Comparison of ENCODE assay signal across 20 cellular contexts in the genomic region with DNA sequence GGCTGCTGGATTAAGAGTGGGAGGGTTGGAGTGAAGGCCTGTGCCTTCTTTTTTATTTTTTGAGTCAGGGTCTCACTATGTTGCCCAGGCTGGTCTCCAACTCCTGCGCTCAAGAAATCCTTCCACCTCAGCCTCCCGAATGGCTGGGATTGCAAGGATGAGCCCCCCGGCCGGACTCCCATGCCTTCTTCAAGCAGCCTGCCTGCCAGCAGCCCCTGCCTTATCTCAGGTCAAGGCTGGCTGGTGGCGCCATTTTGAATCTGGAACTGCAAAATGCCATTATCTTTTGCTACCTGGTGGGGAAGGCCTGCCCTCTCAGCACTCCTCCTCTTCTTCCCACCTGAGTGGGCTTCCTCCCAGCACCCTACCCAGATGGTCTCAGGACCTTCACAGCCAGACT. TPM values are rescaled to one million over a fixed set of nuclear protein-coding genes. Genes with fewer than 3 reads are reported as not detected.
DNase-seq lines count a peak whose midpoint lies in the region; ATAC-seq, FAIRE-seq and TF ChIP-seq lines count a peak whose summit lies in the region.
"Had no signal": no experiment of that assay in that cellular context is flagged by ENCODE, and none has a peak within 500 bp of the region (broad histone marks: within the 10 kb centered on the region; RNA-seq: fewer than 3 reads in every experiment).

No MANE protein-coding gene starts in this region.

- H3K79me2 ChIP-seq in SK-N-SH (ENCODE audit: insufficient read depth) (no peaks in the 10 kb centered on the region), GM12878 (ENCODE audit: control insufficient read depth, insufficient read depth, low read length) (no peaks in the 10 kb centered on the region), keratinocyte (ENCODE audit: control insufficient read depth, insufficient read depth, low read length) (no peaks in the 10 kb centered on the region)

- DNase-seq in SK-N-SH = no peak
- no peak for DNase-seq in GM12878 (ENCODE audit: low read depth, low spot score)
- no peak for DNase-seq in keratinocyte (ENCODE audit: low read depth, low spot score)
- DNase-seq in transverse colon = no peak
- no peak for DNase-seq in ecto neural progenitor cell (ENCODE audit: low spot score)
- DNase-seq in GM10266 (ENCODE audit: extremely low spot score) = no peak
- DNase-seq: DMS53, GM23248, NCI-H1105 treated with DMSO at 0.1 percent for 48 hours, NCI-H187 treated with DMSO at 0.1 percent for 48 hours, NCI-H2171, NCI-H446 treated with DMSO at 0.1 percent for 48 hours, NCI-H748 treated with DMSO at 0.1 percent for 48 hours, SHP77 had no signal

- no peak overlapping the region for H3K4me2 ChIP-seq in SK-N-SH
- H3K4me2 ChIP-seq in GM12878 (ENCODE audit: control insufficient read depth, insufficient read depth) = no peak overlapping the region
- peak overlapping the region; percentile 71 for H3K4me2 ChIP-seq in keratinocyte (ENCODE audit: control insufficient read depth, extremely low read depth, insufficient read depth, low read depth, low read length)
- H3K4me2 ChIP-seq: BLaER1 treated with 17β-estradiol and CSF1 and Interleukin-3, amounts not matched to agents 10 nM and 100 nM had no signal

- H3K4me1 ChIP-seq in SK-N-SH (ENCODE audit: control insufficient read depth in 1 of 2, insufficient read depth in 2 of 2, low read depth in 1 of 2, low read length in 1 of 2) (peaks cover 0 to 9% of the 10 kb centered on the region in 2 experiments; a peak in 2 of 4 replicates), GM12878 (ENCODE audit: control insufficient read depth, insufficient read depth, low read length) (peaks cover 8% of the 10 kb centered on the region), keratinocyte (ENCODE audit: control insufficient read depth, extremely low read depth, insufficient read depth, low read length) (peaks cover 49% of the 10 kb centered on the region), transverse colon (peaks cover 11 to 46% (median 20%) of the 10 kb centered on the region in 4 donors)

- in situ Hi-C loops in GM12878 (cut with MboI) = no loop called here
- in situ Hi-C loops in transverse colon (cut with MboI; ENCODE audit: low pct_ligation_motif_present in 1 of 4, low pct_unique_long_range_greater_than_20kb in 1 of 4, low sequenced_read_pairs in 3 of 4) = no loop called here

- intact Hi-C loops in GM12878 (cut with micrococcal nuclease; ENCODE audit: unreplicated experiment) = loop anchor here (10.0 kb wide), 1 partner anchor 304 kb away; the partner anchor contains the start of genes HTD2 and RPP14
- intact Hi-C loops in transverse colon (cut with DNase I; ENCODE audit: low total_unique reads) = no loop called here

- no peak for FAIRE-seq in GM12878 (lab: Jason Lieb, UNC)
- no peak for FAIRE-seq in keratinocyte (lab: Jason Lieb, UNC)
- FAIRE-seq: GM12891 had no signal

- TF ChIP-seq POLR2A in GM12878 (IDR thresholded peaks at IDR 0.05; ENCODE audit: low read depth, low read length) (no peak), transverse colon (IDR thresholded peaks at IDR 0.05) (no peak)

- TF ChIP-seq RAD21 in SK-N-SH (IDR thresholded peaks at IDR 0.05; ENCODE audit: low read length) = no peak
- TF ChIP-seq RAD21 in GM12878 (IDR thresholded peaks at IDR 0.05; ENCODE audit: insufficient read depth, low read depth, low read length) = no peak

- CTCF ChIA-PET in SK-N-SH (lab: Yijun Ruan, JAX) (interaction anchor here (1.0 to 2.3 kb wide), 4 partner anchors 10 to 177 kb away, joined by 3 to 8 read pairs (median 5); no protein-coding TSS in a partner anchor), GM12878 (lab: Yijun Ruan, JAX) (interaction anchor here (0.6 kb wide), 1 partner anchor 147 kb away, joined by 3 read pairs; no protein-coding TSS in a partner anchor)

- no peak overlapping the region for H3K27ac ChIP-seq in SK-N-SH (ENCODE audit: low read depth in 2 of 2, low read length in 1 of 2)
- no peak overlapping the region for H3K27ac ChIP-seq in GM12878 (ENCODE audit: control insufficient read depth, insufficient read depth)
- peak overlapping the region; percentile 78 for H3K27ac ChIP-seq in keratinocyte (ENCODE audit: control insufficient read depth, insufficient read depth, low read length)
- H3K27ac ChIP-seq in transverse colon = peak overlapping the region; percentile 51 to 86 (median 78)
- H3K27ac ChIP-seq: 22Rv1; BLaER1 treated with 17β-estradiol and CSF1 and Interleukin-3, amounts not matched to agents 10 nM and 100 nM; GM23248 had no signal

- WGBS in SK-N-SH (ENCODE audit: low lambda C conversion rate) = 97% methylated on average over 4 of the region's 5 CpGs
- WGBS in GM12878 (ENCODE audit: insufficient coverage, insufficient replicate concordance, low lambda C conversion rate, missing lambda C conversion rate) = 93% methylated on average over 5 of the region's 5 CpGs
- WGBS in transverse colon (ENCODE audit: low coverage in 1 of 2), 2 donors = 96% methylated on average over 4 to 5 of the region's 5 CpGs

- H3K4me3 ChIP-seq in SK-N-SH (ENCODE audit: low read depth in 2 of 2, low read length in 1 of 2) = no peak overlapping the region
- no peak overlapping the region for H3K4me3 ChIP-seq in GM12878
- peak overlapping the region in 1 of 3 experiments; percentile 22 for H3K4me3 ChIP-seq in keratinocyte (ENCODE audit: control insufficient read depth in 2 of 3, extremely low read depth in 1 of 3, insufficient read depth in 2 of 3, low read depth in 1 of 3, low read length in 3 of 3)
- no peak overlapping the region for H3K4me3 ChIP-seq in transverse colon
- H3K4me3 ChIP-seq: BLaER1 treated with 17β-estradiol and CSF1 and Interleukin-3, amounts not matched to agents 10 nM and 100 nM; GM23248 had no signal

- H3K9me1 ChIP-seq in keratinocyte (ENCODE audit: control insufficient read depth, extremely low read depth, insufficient read depth, low read length) = no peaks in the 10 kb centered on the region

- H3K9me2 ChIP-seq in SK-N-SH = no peaks in the 10 kb centered on the region

- ATAC-seq in SK-N-SH treated with all-trans-retinoic acid at 6 μM for 48 hours = no peak
- no peak for ATAC-seq in GM12878
- no peak for ATAC-seq in HG03457 (IDR thresholded peaks at IDR 0.05; ENCODE audit: unreplicated experiment)
- ATAC-seq: Panc1 had no signal

- POLR2A ChIA-PET in SK-N-SH (lab: Yijun Ruan, JAX) (no interaction called here), GM12878 (lab: Charles Lee) (no interaction called here)

- no TSS peak for BruUV-seq in GM12878 (replicated peaks; lab: Mats Ljungman, UMichigan)

- H3K9me3 ChIP-seq in SK-N-SH (no peaks in the 10 kb centered on the region), GM12878 (replicated peaks; ENCODE audit: control insufficient read depth, insufficient read depth, low read length) (no peaks in the 10 kb centered on the region), keratinocyte (ENCODE audit: control insufficient read depth, low read depth, low read length) (no peaks in the 10 kb centered on the region), transverse colon (no peaks in the 10 kb centered on the region)
- H3K9me3 ChIP-seq: BLaER1 treated with 17β-estradiol and CSF1 and Interleukin-3, amounts not matched to agents 10 nM and 100 nM had no signal

- H2AFZ ChIP-seq in SK-N-SH (ENCODE audit: low read depth) = peak overlapping the region; percentile 46; the same call in 1 of the 2 replicates
- H2AFZ ChIP-seq in GM12878 (ENCODE audit: control insufficient read depth, low read depth, low read length) = no peak overlapping the region
- peak overlapping the region; percentile 51 for H2AFZ ChIP-seq in keratinocyte (ENCODE audit: control insufficient read depth, low read length)
- H2AFZ ChIP-seq: GM23248 had no signal

- RAD21 ChIA-PET in GM12878 (lab: Charles Lee; ENCODE audit: unreplicated experiment) = no interaction called here

- SMC1A ChIA-PET in GM12878 (lab: Charles Lee; ENCODE audit: uncharacterized antibody, unreplicated experiment) = interaction anchor here (1.4 to 2.3 kb wide), 2 partner anchors 17 to 22 kb away, joined by 4 to 8 read pairs; no protein-coding TSS in a partner anchor

- TF ChIP-seq EP300 in SK-N-SH (IDR thresholded peaks at IDR 0.05; ENCODE audit: borderline replicate concordance in 1 of 2, low read depth in 1 of 2, low read length in 1 of 2) (no peak), GM12878 (IDR thresholded peaks at IDR 0.05; ENCODE audit: borderline replicate concordance in 1 of 2, control insufficient read depth in 1 of 2, low read depth in 2 of 2, low read length in 2 of 2) (no peak), transverse colon (IDR thresholded peaks at IDR 0.05; ENCODE audit: low read depth) (no peak)

- no peaks in the 10 kb centered on the region for H3K27me3 ChIP-seq in SK-N-SH (ENCODE audit: insufficient read depth)
- no peaks in the 10 kb centered on the region for H3K27me3 ChIP-seq in GM12878 (replicated peaks in 1 of 2; ENCODE audit: control insufficient read depth in 2 of 2, insufficient read depth in 2 of 2, low read length in 1 of 2)
- no peaks in the 10 kb centered on the region for H3K27me3 ChIP-seq in keratinocyte (ENCODE audit: control insufficient read depth, extremely low read depth, insufficient read depth, low read length)
- H3K27me3 ChIP-seq in transverse colon = no peaks in the 10 kb centered on the region
- H3K27me3 ChIP-seq: BLaER1 treated with 17β-estradiol and CSF1 and Interleukin-3, amounts not matched to agents 10 nM and 100 nM had no signal

- no peak for TF ChIP-seq CTCF in SK-N-SH (IDR thresholded peaks at IDR 0.05)
- no peak for TF ChIP-seq CTCF in GM12878 (IDR thresholded peaks at IDR 0.05 in 2 of 3, conservative IDR thresholded peaks at IDR 0.05 in 1 of 3; ENCODE audit: control insufficient read depth in 2 of 3, extremely low read depth in 1 of 3, insufficient read depth in 1 of 3, low read depth in 3 of 3, low read length in 3 of 3)
- TF ChIP-seq CTCF in keratinocyte (optimal IDR thresholded peaks at IDR 0.05 in 1 of 3, IDR thresholded peaks at IDR 0.05 in 1 of 3, conservative IDR thresholded peaks at IDR 0.05 in 1 of 3; ENCODE audit: extremely low read depth in 1 of 3, insufficient read depth in 2 of 3, low read length in 3 of 3) = no peak
- TF ChIP-seq CTCF in transverse colon (IDR thresholded peaks at IDR 0.05) = no peak
- no peak for TF ChIP-seq CTCF in GM10266 (IDR thresholded peaks at IDR 0.05; ENCODE audit: control insufficient read depth, insufficient read depth, low read depth, missing control alignments)

- H3K9ac ChIP-seq in SK-N-SH (no peak overlapping the region), GM12878 (ENCODE audit: control insufficient read depth, insufficient read depth, low read length) (no peak overlapping the region), keratinocyte (ENCODE audit: control insufficient read depth, extremely low read depth, insufficient read depth, low read length) (peak overlapping the region; percentile 37)
- H3K9ac ChIP-seq: BLaER1 treated with 17β-estradiol and CSF1 and Interleukin-3, amounts not matched to agents 10 nM and 100 nM; GM23248 had no signal

- no peaks in the 10 kb centered on the region for H3K36me3 ChIP-seq in SK-N-SH (replicated peaks in 1 of 2; ENCODE audit: control insufficient read depth in 1 of 2, insufficient read depth in 2 of 2, low read length in 1 of 2)
- no peaks in the 10 kb centered on the region for H3K36me3 ChIP-seq in GM12878 (ENCODE audit: control insufficient read depth in 2 of 2, insufficient read depth in 2 of 2, low read length in 1 of 2)
- no peaks in the 10 kb centered on the region for H3K36me3 ChIP-seq in keratinocyte (ENCODE audit: control insufficient read depth in 2 of 2, extremely low read depth in 1 of 2, insufficient read depth in 2 of 2, low read length in 2 of 2)
- no peaks in the 10 kb centered on the region for H3K36me3 ChIP-seq in transverse colon
- H3K36me3 ChIP-seq: BLaER1 treated with 17β-estradiol and CSF1 and Interleukin-3, amounts not matched to agents 10 nM and 100 nM had no signal

- dilution Hi-C loops in keratinocyte (cut with MboI; ENCODE audit: extremely low pct_ligation_motif_present, low sequenced_read_pairs) = no loop called here

- H4K20me1 ChIP-seq in SK-N-SH (ENCODE audit: insufficient read depth) (no peaks in the 10 kb centered on the region), GM12878 (ENCODE audit: control insufficient read depth, insufficient read depth) (no peaks in the 10 kb centered on the region), keratinocyte (ENCODE audit: control insufficient read depth, extremely low read depth, insufficient read depth, low read length) (no peaks in the 10 kb centered on the region)
- H4K20me1 ChIP-seq: BLaER1 treated with 17β-estradiol and CSF1 and Interleukin-3, amounts not matched to agents 10 nM and 100 nM had no signal

- H3F3A ChIP-seq in SK-N-SH (replicated peaks; ENCODE audit: insufficient read depth) = peaks cover 6% of the 10 kb centered on the region

RNA-seq across cellular contexts. Expression of gene FLNB, which starts 7.9 kb away (rescaled TPM):
- polyA plus RNA-seq in SK-N-SH (2012; rRNA removed) = 115 and 127 TPM in 2 replicates
- 44.1 and 52.4 TPM in 2 replicates for polyA plus RNA-seq in SK-N-SH (2012; cell fraction: cytosol; rRNA removed)
- 397 and 536 TPM in 2 replicates for polyA plus RNA-seq in SK-N-SH (2012; cell fraction: nucleus; rRNA removed)
- 317 and 324 TPM in 2 replicates for total RNA-seq in GM12878 (2013; cell fraction: nucleolus; rRNA removed)
- 41.3 and 44.1 TPM in 2 replicates for total RNA-seq in GM12878 (2014; rRNA removed)
- 28.7 and 29.8 TPM in 2 replicates for total RNA-seq in GM12878 (2014; rRNA removed; fragmentation: Illumina TruSeq; extraction: Trizol)
- 51.8 and 58.1 TPM in 2 replicates for total RNA-seq in GM12878 (2021)
- polyA plus RNA-seq in GM12878 (2011; ENCODE audit: low read depth) = 21.1 TPM
- 29.9 and 40.9 TPM in 2 replicates for polyA plus RNA-seq in GM12878 (2011; rRNA removed)
- polyA plus RNA-seq in GM12878 (2011; cell fraction: cytosol; rRNA removed) = 58.3 and 60.6 TPM in 2 replicates
- polyA plus RNA-seq in GM12878 (2011; cell fraction: nucleus; rRNA removed) = 205 and 415 TPM in 2 replicates
- 28.7 and 30.9 TPM in 2 replicates for polyA plus RNA-seq in GM12878 (2012)
- 32.3 and 33.1 TPM in 2 replicates for polyA plus RNA-seq in GM12878 (2014; fragmentation: Illumina TruSeq; extraction: Trizol)
- 10 to 100 TPM; 13.6 to 15.8 TPM for polyA plus RNA-seq in GM12878 (2014; fragmentation: Nextera tagmentation; extraction: Ambion mirVana)
- polyA plus RNA-seq in GM12878 (2014; rRNA removed) = 22.9 and 26.4 TPM in 2 replicates
- polyA plus RNA-seq in GM12878 (2016; fragmentation: Nextera tagmentation; extraction: Ambion mirVana) = 10 to 100 TPM; 18.9 to 20.3 TPM
- 153 and 195 TPM in 2 replicates for polyA minus RNA-seq in GM12878 (2011; rRNA and poly(A)+ RNA removed)
- 90.3 and 94.3 TPM in 2 replicates for polyA minus RNA-seq in GM12878 (2011; cell fraction: cytosol; rRNA and poly(A)+ RNA removed)
- polyA minus RNA-seq in GM12878 (2011; cell fraction: nucleus; rRNA and poly(A)+ RNA removed) = 105 and 299 TPM in 2 replicates
- 271 to 566 TPM (median 289 TPM) in 3 replicates for polyA plus RNA-seq in keratinocyte
- polyA plus RNA-seq in keratinocyte (2011; ENCODE audit: low read depth) = 139 TPM
- polyA plus RNA-seq in keratinocyte (2011; cell fraction: cytosol; rRNA removed) = 224 and 242 TPM in 2 replicates
- 1,762 and 1,792 TPM in 2 replicates for polyA plus RNA-seq in keratinocyte (2011; cell fraction: nucleus; rRNA removed)
- polyA plus RNA-seq in keratinocyte (2012; ENCODE audit: low replicate concordance) = 243 and 645 TPM in 2 replicates
- 1,184 to 1,540 TPM (median 1,356 TPM) in 3 replicates for polyA minus RNA-seq in keratinocyte
- polyA minus RNA-seq in keratinocyte (2011; cell fraction: cytosol; rRNA and poly(A)+ RNA removed) = 873 TPM
- polyA minus RNA-seq in keratinocyte (2011; cell fraction: nucleus; rRNA and poly(A)+ RNA removed) = 2,395 and 3,178 TPM in 2 replicates
- 100 to 1,000 TPM; 282 to 707 (median 563) TPM for total RNA-seq in transverse colon

Comparison
In these comparisons a context has a peak if more than half of its experiments do, and no peak if none do; other contexts are left out.
1. H3K27ac ChIP-seq: peak in keratinocyte (single experiment) and transverse colon (4 of 4); none in SK-N-SH (0 of 2) and GM12878 (single experiment).
2. Of the 26 proteins assayed by ChIP-seq in both GM12878 and SK-N-SH: peak only in GM12878: YY1; only in SK-N-SH: none; in both: none; in neither: 25.